8 cellular contexts compared by ENCODE assay signal in the genomic region with DNA sequence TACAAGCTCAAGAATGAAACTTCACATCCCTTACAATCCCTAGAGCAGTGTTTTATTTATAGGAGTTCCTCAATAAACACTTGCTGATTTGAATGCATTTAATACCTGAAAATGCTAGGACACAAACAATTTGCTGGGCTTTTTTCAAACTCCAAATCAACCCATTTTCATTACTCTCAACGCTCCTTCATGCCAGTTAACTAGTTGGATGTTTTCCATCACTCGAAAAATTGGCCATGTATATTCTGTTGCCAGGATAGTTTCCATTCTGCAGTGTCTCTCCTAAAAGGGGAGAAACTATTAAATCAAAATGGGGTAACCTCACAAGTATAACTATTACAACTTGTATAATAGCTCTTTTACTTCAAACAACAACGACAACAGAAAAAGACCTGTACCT. TPM values are rescaled to one million over a fixed set of nuclear protein-coding genes. Genes with fewer than 3 reads are reported as not detected.
DNase-seq lines count a peak whose midpoint lies in the region; ATAC-seq and TF ChIP-seq lines count a peak whose summit lies in the region.

No MANE protein-coding gene starts in this region.

- H3K9ac ChIP-seq in ES-I3 (ENCODE audit: low read depth, low read length): peak overlapping the region; percentile 90
- H3K9ac ChIP-seq in trophoblast cell (ENCODE audit: low read length): no peak overlapping the region

- H3K9me3 Mint-ChIP-seq in progenitor cell of endocrine pancreas (ENCODE audit: low read depth): peaks cover under 1% of the 10 kb centered on the region

- no peak overlapping the region for H4K91ac ChIP-seq in trophoblast cell (ENCODE audit: low read depth, low read length)

- H3K4me1 Mint-ChIP-seq in progenitor cell of endocrine pancreas (ENCODE audit: low read depth): peaks cover 6% of the 10 kb centered on the region

- H2BK120ac ChIP-seq in trophoblast cell (ENCODE audit: insufficient read depth, low read length, poor library complexity): no peak overlapping the region

- no peak overlapping the region for H4K8ac ChIP-seq in trophoblast cell (ENCODE audit: low read depth, low read length)

- peaks cover 7% of the 10 kb centered on the region for H3K79me2 ChIP-seq in trophoblast cell (ENCODE audit: control insufficient read depth, insufficient read depth, low read length, poor library complexity)

- peaks cover 7% of the 10 kb centered on the region for H3K79me1 ChIP-seq in trophoblast cell (ENCODE audit: low read length)

- no peak for TF ChIP-seq POLR2A in Peyer's patch (IDR thresholded peaks at IDR 0.05)

- no peaks in the 10 kb centered on the region for H3K27me3 ChIP-seq in Peyer's patch
- H3K27me3 ChIP-seq in trophoblast cell (ENCODE audit: insufficient read depth, low read length): no peaks in the 10 kb centered on the region

- H2AK5ac ChIP-seq in trophoblast cell (ENCODE audit: low read length): no peak overlapping the region

- H3K36me3 ChIP-seq in ES-I3 (ENCODE audit: insufficient read depth, low read length) (peaks cover 5% of the 10 kb centered on the region; the same call in 1 of the 2 replicates), Peyer's patch (no peaks in the 10 kb centered on the region), trophoblast cell (ENCODE audit: control insufficient read depth in 1 of 2, insufficient read depth in 2 of 2, low read length in 2 of 2) (peaks cover 0 to 2% of the 10 kb centered on the region in 2 experiments)

- H3K27ac Mint-ChIP-seq in progenitor cell of endocrine pancreas: peak overlapping the region; percentile 100

- no peak overlapping the region for H2AFZ ChIP-seq in trophoblast cell (ENCODE audit: insufficient read depth, low read length, poor library complexity)

- H3K14ac ChIP-seq in trophoblast cell (ENCODE audit: low read length): no peak overlapping the region

- no peak overlapping the region for H2BK5ac ChIP-seq in trophoblast cell (ENCODE audit: low read depth, low read length, poor library complexity)

- H3K18ac ChIP-seq in trophoblast cell (ENCODE audit: low read length): no peak overlapping the region

- H3K9me3 ChIP-seq in ES-I3 (ENCODE audit: control insufficient read depth, insufficient read depth, low read length) (no peaks in the 10 kb centered on the region), Peyer's patch (no peaks in the 10 kb centered on the region), trophoblast cell (ENCODE audit: insufficient read depth, low read depth, low read length) (no peaks in the 10 kb centered on the region)

- no peak for ATAC-seq in omental fat pad (ENCODE audit: low FRiP score)

- TF ChIP-seq CTCF in Peyer's patch (IDR thresholded peaks at IDR 0.05): no peak
- TF ChIP-seq CTCF in progenitor cell of endocrine pancreas (IDR thresholded peaks at IDR 0.05; ENCODE audit: unreplicated experiment): no peak
- no peak for TF ChIP-seq CTCF in omental fat pad (IDR thresholded peaks at IDR 0.05)

- H3K4me1 ChIP-seq in ES-I3 (ENCODE audit: insufficient read depth, low read length) (peaks cover 15% of the 10 kb centered on the region; the same call in 1 of the 2 replicates), Peyer's patch (peaks cover 0 to 6% (median 2%) of the 10 kb centered on the region in 4 donors), trophoblast cell (ENCODE audit: control insufficient read depth in 1 of 2, insufficient read depth in 2 of 2, low read length in 2 of 2) (no peaks in the 10 kb centered on the region)

- H2BK12ac ChIP-seq in trophoblast cell (ENCODE audit: low read length): no peak overlapping the region

- H4K12ac ChIP-seq in trophoblast cell (ENCODE audit: low read depth, low read length): no peak overlapping the region

- H3K4me3 ChIP-seq in Peyer's patch (peak overlapping the region in 3 of 4 donors; percentile 57 to 74 (median 69)), trophoblast cell (ENCODE audit: low read depth, low read length) (no peak overlapping the region)

- no peak overlapping the region for H3K23ac ChIP-seq in trophoblast cell (ENCODE audit: low read length)

- H3K4ac ChIP-seq in trophoblast cell (ENCODE audit: low read depth, low read length): no peak overlapping the region

- WGBS in trophoblast cell (ENCODE audit: extremely low coverage, insufficient coverage, insufficient read length): no CpG with 5 or more reads among the region's 3 CpGs

- peak overlapping the region; percentile 94 to 96 (median 94) for H3K27ac ChIP-seq in Peyer's patch
- H3K27ac ChIP-seq in epithelial cell of prostate: peak overlapping the region; percentile 99
- H3K27ac ChIP-seq in trophoblast cell (ENCODE audit: low read depth, low read length): no peak overlapping the region

- H3K4me2 ChIP-seq in trophoblast cell (ENCODE audit: low read length): no peak overlapping the region

- no peaks in the 10 kb centered on the region for H3K36me3 Mint-ChIP-seq in progenitor cell of endocrine pancreas (ENCODE audit: insufficient read depth)

- no peaks in the 10 kb centered on the region for H3K27me3 Mint-ChIP-seq in progenitor cell of endocrine pancreas

- H3K4me3 Mint-ChIP-seq in progenitor cell of endocrine pancreas (ENCODE audit: low read depth): peak overlapping the region; percentile 93

- DNase-seq in Peyer's patch (no peak), epithelial cell of prostate (ENCODE audit: low read depth, low spot score) (no peak), progenitor cell of endocrine pancreas (ENCODE audit: low spot score, unreplicated experiment) (no peak), trophoblast cell (no peak), NCI-H526 (lab: John Stamatoyannopoulos, UW) (no peak), omental fat pad (ENCODE audit: low spot score) (no peak), middle frontal gyrus (ENCODE audit: extremely low spot score, low spot score) (no peak)

RNA-seq across cellular contexts. Expression of a gene that starts 1.2 kb away (rescaled TPM):
- total RNA-seq in Peyer's patch (10 to 100 TPM; 15.5 to 31.4 (median 20.0) TPM), progenitor cell of endocrine pancreas (10.6 and 10.9 TPM in 2 replicates), omental fat pad (100 to 1,000 TPM; 101 to 140 (median 118) TPM)
- 7.5 and 7.7 TPM in 2 replicates for polyA plus RNA-seq in trophoblast cell (2013)
